Comparison of ENCODE assay signal across 17 cellular contexts in the genomic region with DNA sequence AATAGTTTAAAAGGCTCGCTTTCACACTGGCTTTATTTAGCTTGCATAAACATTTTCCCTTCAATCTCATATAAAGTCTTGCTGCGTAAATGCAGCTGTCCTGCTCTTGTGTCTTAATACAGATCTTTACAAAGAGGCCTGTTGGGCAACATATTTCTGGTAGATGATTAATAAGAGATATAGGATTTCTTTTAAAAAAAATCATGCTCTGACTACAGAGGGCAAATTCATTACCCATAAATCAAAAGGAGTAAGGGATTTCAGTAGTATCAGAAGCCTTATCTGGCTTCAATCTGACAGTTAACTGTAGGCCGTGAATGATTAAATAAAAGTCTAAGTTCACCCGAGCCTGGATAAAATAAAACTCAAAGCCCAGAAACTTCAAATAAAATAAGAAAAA.
A peak's percentile ranks its signal among the peaks of the same experiment; 100 is the strongest.
DNase-seq lines count a peak whose midpoint lies in the region; ATAC-seq and TF ChIP-seq lines count a peak whose summit lies in the region.
"Had no signal": no experiment of that assay in that cellular context is flagged by ENCODE, and none has a peak within 500 bp of the region (broad histone marks: within the 10 kb centered on the region; RNA-seq: fewer than 3 reads in every experiment).

No MANE protein-coding gene starts in this region.

- H3K27me3 Mint-ChIP-seq in progenitor cell of endocrine pancreas (no peaks in the 10 kb centered on the region), H9 (ENCODE audit: low read depth) (no peaks in the 10 kb centered on the region)

- no peak overlapping the region for H2BK12ac ChIP-seq in H9 (ENCODE audit: insufficient read length, low read depth, low read length)

- H3K4me1 ChIP-seq in DND-41 (ENCODE audit: insufficient read depth, low read length) (peaks cover 30% of the 10 kb centered on the region), H9 (ENCODE audit: insufficient read depth, low read length) (peaks cover 2% of the 10 kb centered on the region; the same call in 1 of the 2 replicates)

- H3K23ac ChIP-seq in H9 (ENCODE audit: insufficient read length, low read depth, low read length) = no peak overlapping the region

- no peak overlapping the region for H2BK20ac ChIP-seq in H9 (ENCODE audit: low read depth, low read length, poor library complexity, severe bottlenecking)

- DNase-seq in DND-41 (no peak), left colon (no peak), progenitor cell of endocrine pancreas (ENCODE audit: low spot score, unreplicated experiment) (no peak), H9 (no peak)
- DNase-seq: ACHN, C1 segment of cervical spinal cord, DMS79 treated with DMSO at 0.1 percent for 48 hours, H7, NCI-H1105, NCI-H1694, NCI-H2081 treated with DMSO at 0.1 percent for 48 hours, NCI-H774, SHP77 had no signal

- no peak overlapping the region for H2BK15ac ChIP-seq in H9 (ENCODE audit: low read depth, low read length)

- H4K91ac ChIP-seq in H9 (ENCODE audit: insufficient read length, low read depth, low read length) = no peak overlapping the region

- H3K9me3 ChIP-seq in DND-41 (ENCODE audit: insufficient read depth, low read length, severe bottlenecking) (no peaks in the 10 kb centered on the region), H9 (ENCODE audit: control insufficient read depth, low read depth, low read length) (no peaks in the 10 kb centered on the region)

- no peak overlapping the region for H2BK5ac ChIP-seq in H9 (ENCODE audit: insufficient read length, low read length)

- H3K79me1 ChIP-seq in H9 (ENCODE audit: insufficient read depth, low read depth, low read length, poor library complexity, severe bottlenecking) = no peaks in the 10 kb centered on the region

- H3K27ac ChIP-seq in DND-41 (ENCODE audit: low read length) = peak overlapping the region; percentile 51
- peak overlapping the region; percentile 80 for H3K27ac ChIP-seq in VCaP
- no peak overlapping the region for H3K27ac ChIP-seq in H9 (ENCODE audit: insufficient read length, low read depth, low read length)
- H3K27ac ChIP-seq: SK-N-MC had no signal

- no peak overlapping the region for H3K14ac ChIP-seq in H9 (ENCODE audit: insufficient read depth, low read length)

- H3K9ac ChIP-seq in DND-41 (ENCODE audit: low read depth, low read length) = no peak overlapping the region; the same call in 1 of the 2 replicates
- no peak overlapping the region for H3K9ac ChIP-seq in H9 (ENCODE audit: extremely low read depth, insufficient read length, low read length)

- no peak overlapping the region for H2BK120ac ChIP-seq in H9 (ENCODE audit: low read depth, low read length, poor library complexity, severe bottlenecking)

- no peaks in the 10 kb centered on the region for H3K36me3 ChIP-seq in DND-41 (ENCODE audit: insufficient read depth, low read length)

- H4K20me1 ChIP-seq in DND-41 (ENCODE audit: insufficient read depth, low read length) (no peaks in the 10 kb centered on the region), H9 (ENCODE audit: control insufficient read depth, insufficient read depth, insufficient read length) (no peaks in the 10 kb centered on the region)

- H3K4me1 Mint-ChIP-seq in progenitor cell of endocrine pancreas (ENCODE audit: low read depth) (peaks cover 52% of the 10 kb centered on the region), H9 (peaks cover 12% of the 10 kb centered on the region in 2 experiments)

- H3K4me2 ChIP-seq in DND-41 (ENCODE audit: insufficient read depth, low read length) (no peak overlapping the region), H9 (ENCODE audit: insufficient read depth, insufficient read length, low read length) (no peak overlapping the region)

- no peak overlapping the region for H3K56ac ChIP-seq in H9 (ENCODE audit: insufficient read length, low read depth, low read length)

- no peak overlapping the region for H3K18ac ChIP-seq in H9 (ENCODE audit: insufficient read length, low read depth, low read length)

- TF ChIP-seq CTCF in DND-41 (IDR thresholded peaks at IDR 0.05; ENCODE audit: borderline replicate concordance, extremely low read depth, low read length, poor library complexity, severe bottlenecking) (no peak), VCaP (conservative IDR thresholded peaks at IDR 0.05) (no peak), progenitor cell of endocrine pancreas (IDR thresholded peaks at IDR 0.05; ENCODE audit: unreplicated experiment) (no peak), H9 (conservative IDR thresholded peaks at IDR 0.05) (no peak)

- H3K27me3 ChIP-seq in DND-41 (ENCODE audit: insufficient read depth, low read length, poor library complexity) (no peaks in the 10 kb centered on the region), H9 (ENCODE audit: insufficient read depth, low read length) (no peaks in the 10 kb centered on the region)

- H3K36me3 Mint-ChIP-seq in progenitor cell of endocrine pancreas (ENCODE audit: insufficient read depth) (no peaks in the 10 kb centered on the region), H9 (ENCODE audit: insufficient read depth in 1 of 3, low read depth in 3 of 3) (no peaks in the 10 kb centered on the region)

- H4K5ac ChIP-seq in H9 (ENCODE audit: insufficient read length, low read depth, low read length) = no peak overlapping the region

- H4K8ac ChIP-seq in H9 (replicated peaks; ENCODE audit: insufficient read length, low read depth, low read length) = no peak overlapping the region

- H3K9me3 Mint-ChIP-seq in progenitor cell of endocrine pancreas (ENCODE audit: low read depth) = peaks cover 3% of the 10 kb centered on the region
- H3K9me3 Mint-ChIP-seq in H9 = no peaks in the 10 kb centered on the region

- H3K79me2 ChIP-seq in DND-41 (ENCODE audit: insufficient read depth, low read length) (no peaks in the 10 kb centered on the region), H9 (ENCODE audit: insufficient read depth, low read length) (no peaks in the 10 kb centered on the region)

- no peak overlapping the region for H3K4me3 ChIP-seq in DND-41 (ENCODE audit: low read depth in 1 of 2, low read length in 2 of 2)
- H3K4me3 ChIP-seq: SK-N-MC had no signal

- no peak for ATAC-seq in DND-41 (ENCODE audit: insufficient read depth, low read depth)
- ATAC-seq in left colon = peak; percentile 74
- no peak for ATAC-seq in HG02678 (IDR thresholded peaks at IDR 0.05; ENCODE audit: unreplicated experiment)
- ATAC-seq in GM18502 (IDR thresholded peaks at IDR 0.05; ENCODE audit: poor library complexity, unreplicated experiment) = no peak

- intact Hi-C loops in left colon (cut with DNase I, micrococcal nuclease) = no loop called here

- H3K4ac ChIP-seq in H9 (ENCODE audit: low read depth, low read length) = no peak overlapping the region

- H3K4me3 Mint-ChIP-seq in progenitor cell of endocrine pancreas (ENCODE audit: low read depth) = no peak overlapping the region
- H3K4me3 Mint-ChIP-seq in H9 = no peak overlapping the region

- no peaks in the 10 kb centered on the region for H3K23me2 ChIP-seq in H9 (ENCODE audit: insufficient read length, low read depth, low read length, poor library complexity, severe bottlenecking)

- no peak overlapping the region for H2AK5ac ChIP-seq in H9 (ENCODE audit: insufficient read length, low read length)

- peak overlapping the region; percentile 36 for H3K27ac Mint-ChIP-seq in progenitor cell of endocrine pancreas
- H3K27ac Mint-ChIP-seq in H9 = no peak overlapping the region

- H2AFZ ChIP-seq in DND-41 (ENCODE audit: low read depth, low read length) = peak overlapping the region; percentile 42; the same call in 1 of the 2 replicates
- H2AFZ ChIP-seq in H9 (ENCODE audit: low read length) = no peak overlapping the region

- no CpG with 5 or more reads among the region's 4 CpGs for WGBS in H9 (ENCODE audit: extremely low coverage, insufficient read length, low lambda C conversion rate)

- H3T11ph ChIP-seq in H9 (ENCODE audit: low read length) = no peak overlapping the region
